In the genomic region with DNA sequence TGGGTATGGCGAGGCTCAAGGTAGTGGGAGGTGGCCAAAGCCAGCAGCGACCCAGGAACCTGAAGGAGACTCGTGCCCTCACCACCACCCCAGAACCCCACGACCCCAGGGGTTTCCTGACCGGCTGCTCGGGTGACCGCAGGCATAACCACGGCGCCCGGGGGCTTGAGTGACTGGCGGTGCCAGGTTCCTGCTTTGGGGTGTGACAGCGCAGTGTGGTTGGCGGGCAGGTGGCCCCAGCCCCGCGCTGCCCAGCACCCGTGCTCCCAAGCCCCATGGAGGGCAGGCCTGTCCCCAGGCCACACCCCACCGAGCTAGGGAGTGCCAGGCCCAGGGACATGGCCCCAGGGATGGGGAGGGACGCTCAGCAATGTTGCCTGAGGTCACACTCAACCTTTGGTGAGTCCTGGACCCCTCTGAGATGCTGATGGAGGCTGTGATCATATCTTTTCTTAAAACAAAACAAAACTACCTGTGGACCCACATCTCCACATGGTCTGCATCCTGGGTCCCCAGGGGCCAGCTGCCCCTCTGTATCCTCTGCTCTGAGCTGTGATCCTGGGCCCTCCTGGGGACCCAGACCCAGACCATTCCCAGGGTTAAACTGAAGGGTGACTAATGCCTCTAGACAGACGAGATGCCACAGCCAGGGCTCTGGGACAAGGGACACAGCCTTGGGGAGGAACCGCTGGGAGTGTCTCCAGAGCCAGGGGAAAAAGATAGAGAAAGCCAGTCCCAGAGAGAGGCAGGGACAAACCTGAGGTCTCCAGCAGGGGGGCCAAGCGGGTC, we compare ENCODE assay signal across 28 cellular contexts. TPM values are rescaled to one million over a fixed set of nuclear protein-coding genes. Genes with fewer than 3 reads are reported as not detected.
"Had no signal": no experiment of that assay in that cellular context is flagged by ENCODE, and none has a peak within 500 bp of the region (broad histone marks: within the 10 kb centered on the region; RNA-seq: fewer than 3 reads in every experiment).

No MANE protein-coding gene starts in this region.

- ATAC-seq: activated naive CD8-positive, alpha-beta T cell treated with anti-CD3 and anti-CD28 coated beads, Interleukin-2, amount 50 U/mL, for 24 hours; activated T-cell treated with anti-CD3 and anti-CD28 coated beads, Interleukin-2, amount 50 U/mL, for 72 hours; heart right ventricle; stimulated activated naive CD8-positive, alpha-beta T cell treated with anti-CD3 and anti-CD28 coated beads, Interleukin-15, amount 100 ng/mL, for 72 hours had no signal

- H3K36me3 ChIP-seq: heart right ventricle, right lobe of liver, suprapubic skin, tibial nerve had no signal

- H3K27ac ChIP-seq: epithelial cell of prostate, heart right ventricle, right lobe of liver, skin epidermis, suprapubic skin, tibial nerve had no signal

- H3K4me3 ChIP-seq: heart right ventricle, right lobe of liver, skin epidermis, suprapubic skin, tibial nerve had no signal

- H3K4me3 Mint-ChIP-seq: activated naive CD4-positive, alpha-beta T cell treated with anti-CD3 and anti-CD28 coated beads for 36 hours; activated naive CD8-positive, alpha-beta T cell treated with anti-CD3 and anti-CD28 coated beads, Interleukin-2, amount 50 U/mL, for 24 hours; activated T-cell treated with anti-CD3 and anti-CD28 coated beads, Interleukin-2, amount 50 U/mL, for 72 hours; memory B cell; stimulated activated naive CD8-positive, alpha-beta T cell treated with anti-CD3 and anti-CD28 coated beads, Interleukin-15, amount 100 ng/mL, for 72 hours; T-helper 1 cell treated with Interleukin-12 subunit alpha and Interleukin-12 subunit beta and Interleukin-4 antibody, amounts not matched to agents 30 μg/mL and 1 μg/mL, for 36 hours had no signal

- H3K27me3 ChIP-seq: right lobe of liver had no signal

- DNase-seq: activated CD4-positive, alpha-beta T cell treated with anti-CD3 and anti-CD28 coated beads for 4 hours; activated CD4-positive, alpha-beta T cell treated with anti-CD3 and anti-CD28 coated beads, Interleukin-2, amount 50 U/mL, for 48 hours; activated CD4-positive, CD25-positive, alpha-beta regulatory T cell; activated effector memory CD4-positive, alpha-beta T cell treated with Interleukin-2 at 50 U/mL for 16 hours; activated naive CD4-positive, alpha-beta T cell treated with anti-CD3 and anti-CD28 coated beads for 36 hours; activated naive CD8-positive, alpha-beta T cell treated with anti-CD3 and anti-CD28 coated beads, Interleukin-2, amount 50 U/mL, for 24 hours; activated T-cell treated with anti-CD3 and anti-CD28 coated beads, Interleukin-2, amount 50 U/mL, for 72 hours; cerebellar nuclear complex; cortex of kidney; heart right ventricle; right lobe of liver; stimulated activated CD4-positive, alpha-beta T cell treated with anti-CD3 and anti-CD28 coated beads, Interleukin-1b, Interleukin-23, amount 100 ng/mL, for 48 hours; stimulated activated naive CD8-positive, alpha-beta T cell treated with anti-CD3 and anti-CD28 coated beads, Interleukin-15, amount 100 ng/mL, for 72 hours; T1000 had no signal

- H3K27ac Mint-ChIP-seq: activated naive CD4-positive, alpha-beta T cell treated with anti-CD3 and anti-CD28 coated beads for 36 hours; activated naive CD8-positive, alpha-beta T cell treated with anti-CD3 and anti-CD28 coated beads, Interleukin-2, amount 50 U/mL, for 24 hours; activated T-cell treated with anti-CD3 and anti-CD28 coated beads, Interleukin-2, amount 50 U/mL, for 72 hours; memory B cell; stimulated activated naive CD8-positive, alpha-beta T cell treated with anti-CD3 and anti-CD28 coated beads, Interleukin-15, amount 100 ng/mL, for 72 hours; T-helper 1 cell treated with Interleukin-12 subunit alpha and Interleukin-12 subunit beta and Interleukin-4 antibody, amounts not matched to agents 30 μg/mL and 1 μg/mL, for 36 hours had no signal

- H3K9me3 ChIP-seq: heart right ventricle, right lobe of liver, suprapubic skin, tibial nerve had no signal

- FAIRE-seq: urothelium cell line had no signal

- H3K4me1 ChIP-seq: heart right ventricle, right lobe of liver, suprapubic skin, tibial nerve had no signal

RNA-seq across cellular contexts. Expression of gene DNAJB8, which starts 13.0 kb away (rescaled TPM):
- total RNA-seq: activated CD8-positive, alpha-beta memory T cell treated with anti-CD3 and anti-CD28 coated beads for 36 hours; activated naive CD4-positive, alpha-beta T cell treated with anti-CD3 and anti-CD28 coated beads for 36 hours; activated T-cell treated with anti-CD3 and anti-CD28 coated beads, Interleukin-2, amount 50 U/mL, for 72 hours; fibroblast of villous mesenchyme; heart right ventricle; lower leg skin; mononuclear cell; myocyte; omental fat pad; right lobe of liver; suprapubic skin; tibial nerve had no signal
- polyA plus RNA-seq: heart right ventricle, neural cell had no signal

RNA-seq across cellular contexts. Expression of gene GATA2, which starts 39.3 kb away (rescaled TPM):
- total RNA-seq: myocyte had no signal
- polyA plus RNA-seq: neural cell had no signal
